Comparison of ENCODE assay signal across 8 cellular contexts in genomic region chr15:38002883-38003477, GRCh38.
DNase-seq lines count a peak whose midpoint lies in the region; ATAC-seq, FAIRE-seq and TF ChIP-seq lines count a peak whose summit lies in the region.

No MANE protein-coding gene starts in this region.

- TF ChIP-seq CTCF in MM.1S (IDR thresholded peaks at IDR 0.05; ENCODE audit: low read length): peak; percentile 90
- TF ChIP-seq CTCF in K562 (IDR thresholded peaks at IDR 0.05 in 2 of 3, conservative IDR thresholded peaks at IDR 0.05 in 1 of 3; ENCODE audit: insufficient read depth in 2 of 3, low read depth in 1 of 3, low read length in 3 of 3): peak; percentile 30 to 34 (median 32); a peak in 2 of 6 replicates
- peak in 5 of 7 experiments; percentile 12 to 46 (median 31) for TF ChIP-seq CTCF in stomach (IDR thresholded peaks at IDR 0.05)

- H4K20me1 ChIP-seq in MM.1S (ENCODE audit: insufficient read depth, low read length) (no peaks in the 10 kb centered on the region), K562 (replicated peaks; ENCODE audit: control insufficient read depth, insufficient read depth, low read length) (no peaks in the 10 kb centered on the region)

- H3K27ac ChIP-seq in MM.1S (ENCODE audit: low read length) (no peak overlapping the region), K562 (ENCODE audit: extremely low read depth, low read depth, low read length) (no peak overlapping the region), stomach (no peak overlapping the region)

- no peaks in the 10 kb centered on the region for H3K9me2 ChIP-seq in MM.1S (replicated peaks; ENCODE audit: insufficient read depth, low read length)

- TF ChIP-seq RAD21 in K562 (CRISPR knock-in tag; conservative IDR thresholded peaks at IDR 0.05 in 1 of 2, IDR thresholded peaks at IDR 0.05 in 1 of 2): peak; percentile 28 to 73; a peak in 3 of 4 replicates

- no peaks in the 10 kb centered on the region for H3K9me1 ChIP-seq in K562 (ENCODE audit: control insufficient read depth, insufficient read depth, low read length)

- ATAC-seq in GM18909 (IDR thresholded peaks at IDR 0.05; ENCODE audit: poor library complexity, unreplicated experiment) (peak; percentile 67), K562 (peak; percentile 59; the same call in 2 of the 3 replicates)

- no TSS peak for BruUV-seq in K562 (replicated peaks; lab: Mats Ljungman, UMichigan)

- peak; percentile 77 for DNase-seq in CD1c-positive myeloid dendritic cell (ENCODE audit: extremely low spot score)
- DNase-seq in MM.1S: peak; percentile 81
- peak in 1 of 4 experiments; percentile 27 for DNase-seq in K562 (ENCODE audit: extremely low read depth in 1 of 4, low spot score in 3 of 4)
- peak; percentile 51 for DNase-seq in iPS-NIHi11 (ENCODE audit: low spot score)
- DNase-seq in stomach: peak; percentile 64
- no peak for DNase-seq in NCI-H2029 (lab: John Stamatoyannopoulos, UW)
- DNase-seq in stimulated activated CD4-positive, alpha-beta T cell treated with anti-CD3 and anti-CD28 coated beads, Interleukin-2, amount 100 ng/mL, for 48 hours: no peak

- H2AFZ ChIP-seq in MM.1S (ENCODE audit: low read length) (peak overlapping the region; percentile 11; the same call in 1 of the 2 replicates), K562 (ENCODE audit: low read depth, low read length) (no peak overlapping the region)

- no peak for TF ChIP-seq EP300 in K562 (IDR thresholded peaks at IDR 0.05; ENCODE audit: low read length)
- no peak for TF ChIP-seq EP300 in stomach (IDR thresholded peaks at IDR 0.05)

- POLR2A ChIA-PET in K562 (lab: Yijun Ruan, JAX): no interaction called here

- FAIRE-seq in K562 (lab: Jason Lieb, UNC): no peak

- H3K4me2 ChIP-seq in MM.1S (ENCODE audit: low read depth, low read length) (no peak overlapping the region), K562 (ENCODE audit: insufficient read depth, low read length) (no peak overlapping the region)

- H3K36me3 ChIP-seq in MM.1S (replicated peaks; ENCODE audit: insufficient read depth, low read length) (no peaks in the 10 kb centered on the region), K562 (ENCODE audit: control insufficient read depth, insufficient read depth, low read length) (no peaks in the 10 kb centered on the region), stomach (no peaks in the 10 kb centered on the region)

- H3K4me3 ChIP-seq in MM.1S (ENCODE audit: low read length) (no peak overlapping the region), K562 (no peak overlapping the region), stomach (no peak overlapping the region)

- TF ChIP-seq POLR2A in K562 (conservative IDR thresholded peaks at IDR 0.05) (no peak), stomach (IDR thresholded peaks at IDR 0.05) (no peak)

- H3F3A ChIP-seq in MM.1S (ENCODE audit: insufficient read depth, low read length): no peaks in the 10 kb centered on the region

- CTCF ChIA-PET in K562 (lab: Yijun Ruan, JAX; ENCODE audit: low intra/inter-chr PET ratio): interaction anchor here (0.8 to 1.2 kb wide), 2 partner anchors 351 to 352 kb away, joined by 5 to 6 read pairs; no protein-coding TSS in a partner anchor

- H3K79me2 ChIP-seq in MM.1S (ENCODE audit: low read length) (no peaks in the 10 kb centered on the region), K562 (ENCODE audit: control insufficient read depth, insufficient read depth, low read length) (no peaks in the 10 kb centered on the region)

- H3K27me3 ChIP-seq in MM.1S (replicated peaks; ENCODE audit: insufficient read depth, low read length) (no peaks in the 10 kb centered on the region), K562 (ENCODE audit: control insufficient read depth in 2 of 2, insufficient read depth in 2 of 2, low read length in 2 of 2) (no peaks in the 10 kb centered on the region), stomach (no peaks in the 10 kb centered on the region)

- H3K4me1 ChIP-seq in MM.1S (ENCODE audit: low read length): no peaks in the 10 kb centered on the region
- H3K4me1 ChIP-seq in K562 (replicated peaks in 1 of 2; ENCODE audit: control insufficient read depth in 2 of 2, insufficient read depth in 2 of 2, low read length in 2 of 2): no peaks in the 10 kb centered on the region
- no peaks in the 10 kb centered on the region for H3K4me1 ChIP-seq in stomach

- H3K9ac ChIP-seq in MM.1S (ENCODE audit: low read length): no peak overlapping the region
- H3K9ac ChIP-seq in K562 (ENCODE audit: insufficient read depth in 1 of 2, low read depth in 2 of 2, low read length in 2 of 2): no peak overlapping the region

- 0% methylated on average over 2 of the region's 2 CpGs for WGBS in K562 (ENCODE audit: insufficient coverage, low coverage, missing lambda C conversion rate)
- WGBS in stomach, 5 donors: 73 to 85% (median 80%) methylated on average over 2 of the region's 2 CpGs

- H3K9me3 ChIP-seq in MM.1S (replicated peaks; ENCODE audit: insufficient read depth, low read length) (no peaks in the 10 kb centered on the region), K562 (replicated peaks; ENCODE audit: control insufficient read depth, insufficient read depth, low read depth, low read length) (no peaks in the 10 kb centered on the region), stomach (no peaks in the 10 kb centered on the region)

- intact Hi-C loops in K562 (cut with micrococcal nuclease) (loop anchor here (10.0 kb wide), 1 partner anchor 242 kb away; no protein-coding TSS in a partner anchor), stomach (cut with DNase I; ENCODE audit: low total_unique reads) (no loop called here)

- in situ Hi-C loops in K562 (cut with MboI): loop anchor here (10.0 kb wide), 1 partner anchor 362 kb away; no protein-coding TSS in a partner anchor

TF ChIP-seq in K562, 482 proteins besides CTCF, POLR2A, EP300 and RAD21:
- TF ChIP-seq JUND (IDR thresholded peaks at IDR 0.05; ENCODE audit: borderline replicate concordance, low read depth, low read length): no peak
- no peak for TF ChIP-seq JUND (tag; IDR thresholded peaks at IDR 0.05; ENCODE audit: borderline replicate concordance, low read depth, low read length)
- TF ChIP-seq SMC3 (conservative IDR thresholded peaks at IDR 0.05; ENCODE audit: insufficient read depth, low read depth, low read length): 0 out of 2 replicates have a peak, but pooled peaks have one; percentile 15

Comparison
In these comparisons a context has a peak if more than half of its experiments do, and no peak if none do; other contexts are left out.
1. DNase-seq: peak in CD1c-positive myeloid dendritic cell (single experiment), MM.1S (single experiment), iPS-NIHi11 (single experiment) and stomach (single experiment); none in NCI-H2029 (single experiment) and stimulated activated CD4-positive, alpha-beta T cell treated with anti-CD3 and anti-CD28 coated beads, Interleukin-2, amount 100 ng/mL, for 48 hours (0 of 2).
2. CTCF ChIP-seq: peak in every context shown above with its lines; median percentile 90 in MM.1S; 32 in K562; 31 in stomach.